In the genomic region with DNA sequence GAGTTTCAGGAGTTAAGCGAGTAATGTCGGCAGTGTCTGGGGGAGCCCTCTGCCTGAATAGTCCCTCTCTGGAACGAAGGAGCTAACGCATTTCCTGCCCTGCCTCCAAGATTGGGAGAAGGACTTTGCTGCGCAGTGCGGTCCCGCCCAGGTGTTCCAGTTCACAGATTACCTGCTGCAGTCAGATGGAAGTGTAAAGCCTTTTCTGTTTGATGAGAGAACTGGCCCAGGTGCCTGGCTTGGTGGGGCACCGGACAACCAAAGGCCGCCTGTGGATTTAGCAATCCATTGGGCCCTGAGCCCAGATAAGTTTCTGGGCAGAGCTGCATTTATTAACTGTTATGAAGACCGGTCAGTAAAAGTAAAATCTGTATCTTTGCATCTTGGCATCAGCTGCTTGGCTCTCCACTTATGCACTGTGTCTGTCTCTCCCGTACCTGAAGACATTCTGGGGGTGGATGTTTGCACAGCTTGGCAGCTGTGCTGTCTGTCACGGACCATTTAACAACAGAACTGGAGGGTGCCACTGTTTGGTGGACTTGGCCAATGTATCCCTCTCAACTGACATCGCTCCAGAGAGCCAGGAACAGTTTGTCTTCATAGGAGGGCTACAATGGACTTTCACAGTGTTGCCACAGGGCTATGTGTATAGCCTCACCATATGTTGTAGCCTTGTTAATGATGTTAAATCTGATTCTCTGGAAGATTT, we compare ENCODE assay signal across 14 cellular contexts.
DNase-seq lines count a peak whose midpoint lies in the region; ATAC-seq lines count a peak whose summit lies in the region.
"Had no signal": no experiment of that assay in that cellular context is flagged by ENCODE, and none has a peak within 500 bp of the region (broad histone marks: within the 10 kb centered on the region; RNA-seq: fewer than 3 reads in every experiment).

No MANE protein-coding gene starts in this region.

- no peak for ATAC-seq in activated T-helper 17 cell treated with anti-CD3 and anti-CD28 coated beads, Interleukin-2, amount 50 U/mL, for 72 hours (replicated peaks)
- ATAC-seq: activated CD8-positive, alpha-beta T cell treated with anti-CD3 and anti-CD28 coated beads, Interleukin-2, amount 10 ng/mL, durations not matched to agents 7 days and 5 days; HepG2 had no signal

- no peaks in the 10 kb centered on the region for H3K27me3 Mint-ChIP-seq in activated T-helper 17 cell treated with anti-CD3 and anti-CD28 coated beads, Interleukin-2, amount 50 U/mL, for 72 hours
- H3K27me3 Mint-ChIP-seq: CD8-positive, alpha-beta memory T cell had no signal

- DNase-seq in G401 (ENCODE audit: low spot score) (peak; percentile 54), NCI-H2081 (lab: John Stamatoyannopoulos, UW) (peak; percentile 75 to 95), NCI-H82 treated with DMSO at 0.1 percent for 48 hours (lab: John Stamatoyannopoulos, UW; ENCODE audit: unreplicated experiment) (peak; percentile 4), left kidney (ENCODE audit: low read depth, low spot score) (peak; percentile 73), iPS-NIHi7 (ENCODE audit: extremely low spot score) (no peak), globus pallidus (ENCODE audit: low spot score) (no peak), inferior parietal cortex (ENCODE audit: extremely low spot score) (no peak)
- DNase-seq: activated CD8-positive, alpha-beta T cell treated with anti-CD3 and anti-CD28 coated beads, Interleukin-2, amount 10 ng/mL, durations not matched to agents 7 days and 5 days; CD8-positive, alpha-beta memory T cell; mammary epithelial cell; NCI-H2227 treated with DMSO at 0.1 percent for 48 hours; stimulated activated CD4-positive, alpha-beta T cell treated with anti-CD3 and anti-CD28 coated beads, Interleukin-4, amount 100 ng/mL, for 24 hours had no signal

- no peaks in the 10 kb centered on the region for H3K4me1 Mint-ChIP-seq in activated T-helper 17 cell treated with anti-CD3 and anti-CD28 coated beads, Interleukin-2, amount 50 U/mL, for 72 hours
- H3K4me1 Mint-ChIP-seq: CD8-positive, alpha-beta memory T cell had no signal

- H3K4me3 Mint-ChIP-seq in activated T-helper 17 cell treated with anti-CD3 and anti-CD28 coated beads, Interleukin-2, amount 50 U/mL, for 72 hours: no peak overlapping the region
- H3K4me3 Mint-ChIP-seq: activated CD8-positive, alpha-beta T cell treated with anti-CD3 and anti-CD28 coated beads, Interleukin-2, amount 10 ng/mL, durations not matched to agents 7 days and 5 days; CD8-positive, alpha-beta memory T cell had no signal

- H3K36me3 Mint-ChIP-seq in activated T-helper 17 cell treated with anti-CD3 and anti-CD28 coated beads, Interleukin-2, amount 50 U/mL, for 72 hours (ENCODE audit: low read depth): no peaks in the 10 kb centered on the region
- H3K36me3 Mint-ChIP-seq: CD8-positive, alpha-beta memory T cell had no signal

- H3K9me3 Mint-ChIP-seq in activated T-helper 17 cell treated with anti-CD3 and anti-CD28 coated beads, Interleukin-2, amount 50 U/mL, for 72 hours: no peaks in the 10 kb centered on the region

- H3K27ac Mint-ChIP-seq in activated T-helper 17 cell treated with anti-CD3 and anti-CD28 coated beads, Interleukin-2, amount 50 U/mL, for 72 hours: no peak overlapping the region
- H3K27ac Mint-ChIP-seq: activated CD8-positive, alpha-beta T cell treated with anti-CD3 and anti-CD28 coated beads, Interleukin-2, amount 10 ng/mL, durations not matched to agents 7 days and 5 days; CD8-positive, alpha-beta memory T cell had no signal

- in situ Hi-C loops in G401 (cut with HindIII; ENCODE audit: low sequenced_read_pairs): no loop called here

Comparison
In these comparisons a context has a peak if more than half of its experiments do, and no peak if none do; other contexts are left out.
1. DNase-seq: peak in G401 (single experiment), NCI-H2081 (2 of 2), NCI-H82 treated with DMSO at 0.1 percent for 48 hours (single experiment) and left kidney (single experiment); none in iPS-NIHi7 (single experiment), globus pallidus (single experiment) and inferior parietal cortex (single experiment).